9 cellular contexts compared by ENCODE assay signal in the genomic region with DNA sequence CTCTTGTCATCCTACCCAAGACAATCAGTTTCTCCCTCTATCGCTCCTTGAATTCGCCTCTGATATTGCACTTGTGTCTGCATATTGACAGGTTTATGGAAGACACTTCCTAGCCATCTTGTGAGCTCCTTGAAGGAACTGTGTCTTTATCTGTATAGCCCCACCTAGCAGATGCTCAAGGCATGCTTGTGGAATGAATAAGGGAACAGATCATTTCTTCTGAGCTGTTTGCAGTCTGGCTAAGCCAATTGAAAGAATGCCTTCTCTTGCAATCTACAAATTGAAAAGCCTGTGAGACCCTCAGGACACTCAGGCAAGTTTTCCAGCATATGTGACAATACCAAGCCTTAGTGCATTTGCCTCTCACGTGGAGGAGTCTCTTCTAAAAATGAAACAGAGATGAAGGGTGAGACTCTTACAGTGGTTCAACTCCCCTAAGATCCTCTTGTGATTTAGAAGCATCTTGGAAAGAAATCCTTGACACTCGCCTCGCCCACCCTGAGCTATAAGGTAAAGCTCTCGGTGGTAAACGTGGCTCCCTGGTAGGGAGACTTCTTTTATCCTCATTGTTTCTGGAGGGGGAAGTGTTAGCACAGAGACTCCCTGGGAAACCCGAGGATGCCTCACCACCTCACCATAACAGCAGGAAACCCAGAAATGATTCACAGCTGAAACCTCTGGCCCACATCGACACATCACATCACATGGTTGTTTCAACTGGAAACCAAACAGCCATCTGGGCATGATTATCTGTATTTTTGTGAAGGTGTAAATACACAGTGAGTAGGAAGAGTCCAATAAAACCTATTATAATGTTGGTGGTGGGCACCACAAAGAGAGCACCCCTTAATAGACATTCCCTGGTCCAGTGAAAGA.
DNase-seq lines count a peak whose midpoint lies in the region; ATAC-seq, FAIRE-seq and TF ChIP-seq lines count a peak whose summit lies in the region.
"Had no signal": no experiment of that assay in that cellular context is flagged by ENCODE, and none has a peak within 500 bp of the region (broad histone marks: within the 10 kb centered on the region; RNA-seq: fewer than 3 reads in every experiment).

No MANE protein-coding gene starts in this region.

- ATAC-seq in HG03095 (IDR thresholded peaks at IDR 0.05; ENCODE audit: unreplicated experiment), result no peak

- FAIRE-seq in GM19239 (lab: Jason Lieb, UNC), result peak; percentile 78
- peak; percentile 86 for FAIRE-seq in RCC 7860 (lab: Jason Lieb, UNC)

- H3K4me3 ChIP-seq in cardiac fibroblast (replicated peaks in 1 of 2; ENCODE audit: low read depth in 2 of 2, low read length in 2 of 2), result no peak overlapping the region
- H3K4me3 ChIP-seq: SK-N-MC had no signal

- DNase-seq in GM19239 (ENCODE audit: insufficient read length, low spot score) (no peak), RCC 7860 (ENCODE audit: low spot score) (peak; percentile 82), cardiac fibroblast (ENCODE audit: low read depth in 2 of 2) (peak; percentile 85 to 96), D341Med (ENCODE audit: low spot score) (no peak), DMS 273 treated with DMSO at 0.1 percent for 48 hours (lab: John Stamatoyannopoulos, UW) (no peak), medulla oblongata (ENCODE audit: extremely low spot score) (no peak)
- peak; percentile 22 for DNase-seq in stimulated activated CD4-positive, alpha-beta T cell treated with anti-CD3 and anti-CD28 coated beads, Interleukin-12 subunit alpha, Interleukin-12 subunit beta, amount 100 ng/mL, for 4 hours

- TF ChIP-seq CTCF in cardiac fibroblast (IDR thresholded peaks at IDR 0.05; ENCODE audit: low read depth, low read length), result peak; percentile 3

Comparison
In these comparisons a context has a peak if more than half of its experiments do, and no peak if none do; other contexts are left out.
1. DNase-seq: peak in RCC 7860 (single experiment), cardiac fibroblast (2 of 2) and stimulated activated CD4-positive, alpha-beta T cell treated with anti-CD3 and anti-CD28 coated beads, Interleukin-12 subunit alpha, Interleukin-12 subunit beta, amount 100 ng/mL, for 4 hours (single experiment); none in GM19239 (single experiment), D341Med (single experiment), DMS 273 treated with DMSO at 0.1 percent for 48 hours (single experiment) and medulla oblongata (single experiment).